ENCODE assay signal across 1 cellular context in the genomic region with DNA sequence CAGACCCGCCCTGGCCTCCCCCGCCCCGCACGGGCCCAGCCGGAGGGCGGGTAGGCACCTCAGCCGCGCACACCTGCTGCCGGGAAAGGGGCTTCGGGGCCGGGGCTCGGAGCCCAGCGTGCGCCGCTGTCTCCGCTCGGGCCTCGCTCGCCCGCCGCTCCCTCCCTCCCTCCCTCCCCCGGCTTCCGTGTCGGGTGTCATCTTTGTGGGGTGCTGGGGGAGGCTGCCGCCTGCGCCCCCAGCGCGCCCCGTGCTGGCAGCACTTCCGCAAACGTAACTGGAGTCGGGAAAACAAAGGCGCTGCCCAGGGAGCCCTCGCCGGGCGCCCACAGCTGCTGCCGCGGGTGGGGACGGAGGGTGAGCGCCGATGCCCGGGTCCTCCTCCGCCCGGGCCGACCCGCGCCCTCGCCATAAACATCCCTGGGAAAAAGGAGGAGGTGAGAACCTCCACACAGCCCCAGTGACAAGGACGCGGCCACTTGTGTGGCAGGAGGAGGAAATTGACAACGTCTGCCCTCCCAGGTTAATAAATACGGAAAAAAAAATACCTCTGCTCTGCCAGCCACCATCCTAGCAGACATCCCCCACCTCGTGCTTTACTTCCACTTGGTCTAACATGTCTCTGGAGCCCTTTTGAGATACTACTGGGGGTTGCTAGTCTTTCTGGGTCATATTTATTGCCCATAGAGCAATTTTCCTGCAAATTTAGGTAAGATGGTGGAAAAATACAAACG.
TF ChIP-seq lines count a peak whose summit lies in the region.

No MANE protein-coding gene starts in this region.

TF ChIP-seq in HEK293, 187 proteins besides CTCF, POLR2A, EP300 and RAD21 (continued from another document and continues in another):
- TF ChIP-seq, protein P1, sequence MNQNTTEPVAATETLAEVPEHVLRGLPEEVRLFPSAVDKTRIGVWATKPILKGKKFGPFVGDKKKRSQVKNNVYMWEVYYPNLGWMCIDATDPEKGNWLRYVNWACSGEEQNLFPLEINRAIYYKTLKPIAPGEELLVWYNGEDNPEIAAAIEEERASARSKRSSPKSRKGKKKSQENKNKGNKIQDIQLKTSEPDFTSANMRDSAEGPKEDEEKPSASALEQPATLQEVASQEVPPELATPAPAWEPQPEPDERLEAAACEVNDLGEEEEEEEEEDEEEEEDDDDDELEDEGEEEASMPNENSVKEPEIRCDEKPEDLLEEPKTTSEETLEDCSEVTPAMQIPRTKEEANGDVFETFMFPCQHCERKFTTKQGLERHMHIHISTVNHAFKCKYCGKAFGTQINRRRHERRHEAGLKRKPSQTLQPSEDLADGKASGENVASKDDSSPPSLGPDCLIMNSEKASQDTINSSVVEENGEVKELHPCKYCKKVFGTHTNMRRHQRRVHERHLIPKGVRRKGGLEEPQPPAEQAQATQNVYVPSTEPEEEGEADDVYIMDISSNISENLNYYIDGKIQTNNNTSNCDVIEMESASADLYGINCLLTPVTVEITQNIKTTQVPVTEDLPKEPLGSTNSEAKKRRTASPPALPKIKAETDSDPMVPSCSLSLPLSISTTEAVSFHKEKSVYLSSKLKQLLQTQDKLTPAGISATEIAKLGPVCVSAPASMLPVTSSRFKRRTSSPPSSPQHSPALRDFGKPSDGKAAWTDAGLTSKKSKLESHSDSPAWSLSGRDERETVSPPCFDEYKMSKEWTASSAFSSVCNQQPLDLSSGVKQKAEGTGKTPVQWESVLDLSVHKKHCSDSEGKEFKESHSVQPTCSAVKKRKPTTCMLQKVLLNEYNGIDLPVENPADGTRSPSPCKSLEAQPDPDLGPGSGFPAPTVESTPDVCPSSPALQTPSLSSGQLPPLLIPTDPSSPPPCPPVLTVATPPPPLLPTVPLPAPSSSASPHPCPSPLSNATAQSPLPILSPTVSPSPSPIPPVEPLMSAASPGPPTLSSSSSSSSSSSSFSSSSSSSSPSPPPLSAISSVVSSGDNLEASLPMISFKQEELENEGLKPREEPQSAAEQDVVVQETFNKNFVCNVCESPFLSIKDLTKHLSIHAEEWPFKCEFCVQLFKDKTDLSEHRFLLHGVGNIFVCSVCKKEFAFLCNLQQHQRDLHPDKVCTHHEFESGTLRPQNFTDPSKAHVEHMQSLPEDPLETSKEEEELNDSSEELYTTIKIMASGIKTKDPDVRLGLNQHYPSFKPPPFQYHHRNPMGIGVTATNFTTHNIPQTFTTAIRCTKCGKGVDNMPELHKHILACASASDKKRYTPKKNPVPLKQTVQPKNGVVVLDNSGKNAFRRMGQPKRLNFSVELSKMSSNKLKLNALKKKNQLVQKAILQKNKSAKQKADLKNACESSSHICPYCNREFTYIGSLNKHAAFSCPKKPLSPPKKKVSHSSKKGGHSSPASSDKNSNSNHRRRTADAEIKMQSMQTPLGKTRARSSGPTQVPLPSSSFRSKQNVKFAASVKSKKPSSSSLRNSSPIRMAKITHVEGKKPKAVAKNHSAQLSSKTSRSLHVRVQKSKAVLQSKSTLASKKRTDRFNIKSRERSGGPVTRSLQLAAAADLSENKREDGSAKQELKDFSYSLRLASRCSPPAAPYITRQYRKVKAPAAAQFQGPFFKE (tag by site-specific recombination; IDR thresholded peaks at IDR 0.05; ENCODE audit: borderline replicate concordance): no peak
- TF ChIP-seq, protein P2, sequence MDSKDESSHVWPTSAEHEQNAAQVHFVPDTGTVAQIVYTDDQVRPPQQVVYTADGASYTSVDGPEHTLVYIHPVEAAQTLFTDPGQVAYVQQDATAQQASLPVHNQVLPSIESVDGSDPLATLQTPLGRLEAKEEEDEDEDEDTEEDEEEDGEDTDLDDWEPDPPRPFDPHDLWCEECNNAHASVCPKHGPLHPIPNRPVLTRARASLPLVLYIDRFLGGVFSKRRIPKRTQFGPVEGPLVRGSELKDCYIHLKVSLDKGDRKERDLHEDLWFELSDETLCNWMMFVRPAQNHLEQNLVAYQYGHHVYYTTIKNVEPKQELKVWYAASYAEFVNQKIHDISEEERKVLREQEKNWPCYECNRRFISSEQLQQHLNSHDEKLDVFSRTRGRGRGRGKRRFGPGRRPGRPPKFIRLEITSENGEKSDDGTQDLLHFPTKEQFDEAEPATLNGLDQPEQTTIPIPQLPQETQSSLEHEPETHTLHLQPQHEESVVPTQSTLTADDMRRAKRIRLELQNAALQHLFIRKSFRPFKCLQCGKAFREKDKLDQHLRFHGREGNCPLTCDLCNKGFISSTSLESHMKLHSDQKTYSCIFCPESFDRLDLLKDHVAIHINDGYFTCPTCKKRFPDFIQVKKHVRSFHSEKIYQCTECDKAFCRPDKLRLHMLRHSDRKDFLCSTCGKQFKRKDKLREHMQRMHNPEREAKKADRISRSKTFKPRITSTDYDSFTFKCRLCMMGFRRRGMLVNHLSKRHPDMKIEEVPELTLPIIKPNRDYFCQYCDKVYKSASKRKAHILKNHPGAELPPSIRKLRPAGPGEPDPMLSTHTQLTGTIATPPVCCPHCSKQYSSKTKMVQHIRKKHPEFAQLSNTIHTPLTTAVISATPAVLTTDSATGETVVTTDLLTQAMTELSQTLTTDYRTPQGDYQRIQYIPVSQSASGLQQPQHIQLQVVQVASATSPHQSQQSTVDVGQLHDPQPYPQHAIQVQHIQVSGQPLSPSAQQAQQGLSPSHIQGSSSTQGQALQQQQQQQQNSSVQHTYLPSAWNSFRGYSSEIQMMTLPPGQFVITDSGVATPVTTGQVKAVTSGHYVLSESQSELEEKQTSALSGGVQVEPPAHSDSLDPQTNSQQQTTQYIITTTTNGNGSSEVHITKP (tag by site-specific recombination; IDR thresholded peaks at IDR 0.05): peak; percentile 92
- 0 out of 2 replicates have a peak, but pooled peaks have one; percentile 53 for TF ChIP-seq ZBTB17 (tag by site-specific recombination; IDR thresholded peaks at IDR 0.05)
- TF ChIP-seq, protein P3, sequence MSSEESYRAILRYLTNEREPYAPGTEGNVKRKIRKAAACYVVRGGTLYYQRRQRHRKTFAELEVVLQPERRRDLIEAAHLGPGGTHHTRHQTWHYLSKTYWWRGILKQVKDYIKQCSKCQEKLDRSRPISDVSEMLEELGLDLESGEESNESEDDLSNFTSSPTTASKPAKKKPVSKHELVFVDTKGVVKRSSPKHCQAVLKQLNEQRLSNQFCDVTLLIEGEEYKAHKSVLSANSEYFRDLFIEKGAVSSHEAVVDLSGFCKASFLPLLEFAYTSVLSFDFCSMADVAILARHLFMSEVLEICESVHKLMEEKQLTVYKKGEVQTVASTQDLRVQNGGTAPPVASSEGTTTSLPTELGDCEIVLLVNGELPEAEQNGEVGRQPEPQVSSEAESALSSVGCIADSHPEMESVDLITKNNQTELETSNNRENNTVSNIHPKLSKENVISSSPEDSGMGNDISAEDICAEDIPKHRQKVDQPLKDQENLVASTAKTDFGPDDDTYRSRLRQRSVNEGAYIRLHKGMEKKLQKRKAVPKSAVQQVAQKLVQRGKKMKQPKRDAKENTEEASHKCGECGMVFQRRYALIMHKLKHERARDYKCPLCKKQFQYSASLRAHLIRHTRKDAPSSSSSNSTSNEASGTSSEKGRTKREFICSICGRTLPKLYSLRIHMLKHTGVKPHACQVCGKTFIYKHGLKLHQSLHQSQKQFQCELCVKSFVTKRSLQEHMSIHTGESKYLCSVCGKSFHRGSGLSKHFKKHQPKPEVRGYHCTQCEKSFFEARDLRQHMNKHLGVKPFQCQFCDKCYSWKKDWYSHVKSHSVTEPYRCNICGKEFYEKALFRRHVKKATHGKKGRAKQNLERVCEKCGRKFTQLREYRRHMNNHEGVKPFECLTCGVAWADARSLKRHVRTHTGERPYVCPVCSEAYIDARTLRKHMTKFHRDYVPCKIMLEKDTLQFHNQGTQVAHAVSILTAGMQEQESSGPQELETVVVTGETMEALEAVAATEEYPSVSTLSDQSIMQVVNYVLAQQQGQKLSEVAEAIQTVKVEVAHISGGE (tag by site-specific recombination; conservative IDR thresholded peaks at IDR 0.05; ENCODE audit: low read depth): no peak; the same call in 1 of the 2 replicates
- no peak for TF ChIP-seq ZNF37A (tag by site-specific recombination; IDR thresholded peaks at IDR 0.05)
- TF ChIP-seq, protein P4, sequence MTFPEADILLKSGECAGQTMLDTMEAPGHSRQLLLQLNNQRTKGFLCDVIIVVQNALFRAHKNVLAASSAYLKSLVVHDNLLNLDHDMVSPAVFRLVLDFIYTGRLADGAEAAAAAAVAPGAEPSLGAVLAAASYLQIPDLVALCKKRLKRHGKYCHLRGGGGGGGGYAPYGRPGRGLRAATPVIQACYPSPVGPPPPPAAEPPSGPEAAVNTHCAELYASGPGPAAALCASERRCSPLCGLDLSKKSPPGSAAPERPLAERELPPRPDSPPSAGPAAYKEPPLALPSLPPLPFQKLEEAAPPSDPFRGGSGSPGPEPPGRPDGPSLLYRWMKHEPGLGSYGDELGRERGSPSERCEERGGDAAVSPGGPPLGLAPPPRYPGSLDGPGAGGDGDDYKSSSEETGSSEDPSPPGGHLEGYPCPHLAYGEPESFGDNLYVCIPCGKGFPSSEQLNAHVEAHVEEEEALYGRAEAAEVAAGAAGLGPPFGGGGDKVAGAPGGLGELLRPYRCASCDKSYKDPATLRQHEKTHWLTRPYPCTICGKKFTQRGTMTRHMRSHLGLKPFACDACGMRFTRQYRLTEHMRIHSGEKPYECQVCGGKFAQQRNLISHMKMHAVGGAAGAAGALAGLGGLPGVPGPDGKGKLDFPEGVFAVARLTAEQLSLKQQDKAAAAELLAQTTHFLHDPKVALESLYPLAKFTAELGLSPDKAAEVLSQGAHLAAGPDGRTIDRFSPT (tag by site-specific recombination; IDR thresholded peaks at IDR 0.05): peak; percentile 78
- TF ChIP-seq ZFP37 (tag by site-specific recombination; IDR thresholded peaks at IDR 0.05): no peak
- TF ChIP-seq GLIS1 (tag by site-specific recombination; IDR thresholded peaks at IDR 0.05): peak; percentile 69
- no peak for TF ChIP-seq ZNF830 (tag by site-specific recombination; IDR thresholded peaks at IDR 0.05; ENCODE audit: low read depth)
- no peak for TF ChIP-seq ZNF624 (tag by site-specific recombination; IDR thresholded peaks at IDR 0.05)
- peak; percentile 34; the same call in 1 of the 2 replicates for TF ChIP-seq KLF8 (tag by site-specific recombination; IDR thresholded peaks at IDR 0.05)
- TF ChIP-seq, protein P5, sequence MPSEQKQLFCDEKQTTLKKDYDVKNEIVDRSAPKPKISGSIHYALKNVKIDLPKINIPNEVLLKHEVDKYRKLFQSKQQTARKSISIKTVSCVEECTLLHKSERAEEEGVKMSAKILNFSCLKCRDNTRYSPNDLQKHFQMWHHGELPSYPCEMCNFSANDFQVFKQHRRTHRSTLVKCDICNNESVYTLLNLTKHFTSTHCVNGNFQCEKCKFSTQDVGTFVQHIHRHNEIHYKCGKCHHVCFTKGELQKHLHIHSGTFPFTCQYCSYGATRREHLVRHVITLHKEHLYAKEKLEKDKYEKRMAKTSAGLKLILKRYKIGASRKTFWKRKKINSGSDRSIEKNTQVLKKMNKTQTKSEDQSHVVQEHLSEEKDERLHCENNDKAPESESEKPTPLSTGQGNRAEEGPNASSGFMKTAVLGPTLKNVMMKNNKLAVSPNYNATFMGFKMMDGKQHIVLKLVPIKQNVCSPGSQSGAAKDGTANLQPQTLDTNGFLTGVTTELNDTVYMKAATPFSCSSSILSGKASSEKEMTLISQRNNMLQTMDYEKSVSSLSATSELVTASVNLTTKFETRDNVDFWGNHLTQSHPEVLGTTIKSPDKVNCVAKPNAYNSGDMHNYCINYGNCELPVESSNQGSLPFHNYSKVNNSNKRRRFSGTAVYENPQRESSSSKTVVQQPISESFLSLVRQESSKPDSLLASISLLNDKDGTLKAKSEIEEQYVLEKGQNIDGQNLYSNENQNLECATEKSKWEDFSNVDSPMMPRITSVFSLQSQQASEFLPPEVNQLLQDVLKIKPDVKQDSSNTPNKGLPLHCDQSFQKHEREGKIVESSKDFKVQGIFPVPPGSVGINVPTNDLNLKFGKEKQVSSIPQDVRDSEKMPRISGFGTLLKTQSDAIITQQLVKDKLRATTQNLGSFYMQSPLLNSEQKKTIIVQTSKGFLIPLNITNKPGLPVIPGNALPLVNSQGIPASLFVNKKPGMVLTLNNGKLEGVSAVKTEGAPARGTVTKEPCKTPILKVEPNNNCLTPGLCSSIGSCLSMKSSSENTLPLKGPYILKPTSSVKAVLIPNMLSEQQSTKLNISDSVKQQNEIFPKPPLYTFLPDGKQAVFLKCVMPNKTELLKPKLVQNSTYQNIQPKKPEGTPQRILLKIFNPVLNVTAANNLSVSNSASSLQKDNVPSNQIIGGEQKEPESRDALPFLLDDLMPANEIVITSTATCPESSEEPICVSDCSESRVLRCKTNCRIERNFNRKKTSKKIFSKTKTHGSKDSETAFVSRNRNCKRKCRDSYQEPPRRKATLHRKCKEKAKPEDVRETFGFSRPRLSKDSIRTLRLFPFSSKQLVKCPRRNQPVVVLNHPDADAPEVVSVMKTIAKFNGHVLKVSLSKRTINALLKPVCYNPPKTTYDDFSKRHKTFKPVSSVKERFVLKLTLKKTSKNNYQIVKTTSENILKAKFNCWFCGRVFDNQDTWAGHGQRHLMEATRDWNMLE (tag by site-specific recombination; conservative IDR thresholded peaks at IDR 0.05; ENCODE audit: low read depth): no peak
- TF ChIP-seq, protein P6, sequence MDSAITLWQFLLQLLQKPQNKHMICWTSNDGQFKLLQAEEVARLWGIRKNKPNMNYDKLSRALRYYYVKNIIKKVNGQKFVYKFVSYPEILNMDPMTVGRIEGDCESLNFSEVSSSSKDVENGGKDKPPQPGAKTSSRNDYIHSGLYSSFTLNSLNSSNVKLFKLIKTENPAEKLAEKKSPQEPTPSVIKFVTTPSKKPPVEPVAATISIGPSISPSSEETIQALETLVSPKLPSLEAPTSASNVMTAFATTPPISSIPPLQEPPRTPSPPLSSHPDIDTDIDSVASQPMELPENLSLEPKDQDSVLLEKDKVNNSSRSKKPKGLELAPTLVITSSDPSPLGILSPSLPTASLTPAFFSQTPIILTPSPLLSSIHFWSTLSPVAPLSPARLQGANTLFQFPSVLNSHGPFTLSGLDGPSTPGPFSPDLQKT (IDR thresholded peaks at IDR 0.05; ENCODE audit: borderline replicate concordance, low read depth, low read length): no peak
- no peak for TF ChIP-seq ZNF660 (tag by site-specific recombination; IDR thresholded peaks at IDR 0.05)
- TF ChIP-seq, protein P7, sequence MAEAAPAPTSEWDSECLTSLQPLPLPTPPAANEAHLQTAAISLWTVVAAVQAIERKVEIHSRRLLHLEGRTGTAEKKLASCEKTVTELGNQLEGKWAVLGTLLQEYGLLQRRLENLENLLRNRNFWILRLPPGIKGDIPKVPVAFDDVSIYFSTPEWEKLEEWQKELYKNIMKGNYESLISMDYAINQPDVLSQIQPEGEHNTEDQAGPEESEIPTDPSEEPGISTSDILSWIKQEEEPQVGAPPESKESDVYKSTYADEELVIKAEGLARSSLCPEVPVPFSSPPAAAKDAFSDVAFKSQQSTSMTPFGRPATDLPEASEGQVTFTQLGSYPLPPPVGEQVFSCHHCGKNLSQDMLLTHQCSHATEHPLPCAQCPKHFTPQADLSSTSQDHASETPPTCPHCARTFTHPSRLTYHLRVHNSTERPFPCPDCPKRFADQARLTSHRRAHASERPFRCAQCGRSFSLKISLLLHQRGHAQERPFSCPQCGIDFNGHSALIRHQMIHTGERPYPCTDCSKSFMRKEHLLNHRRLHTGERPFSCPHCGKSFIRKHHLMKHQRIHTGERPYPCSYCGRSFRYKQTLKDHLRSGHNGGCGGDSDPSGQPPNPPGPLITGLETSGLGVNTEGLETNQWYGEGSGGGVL (tag by site-specific recombination; IDR thresholded peaks at IDR 0.05): peak; percentile 61
- TF ChIP-seq ZNF335 (tag by site-specific recombination; conservative IDR thresholded peaks at IDR 0.05): peak; percentile 70
- peak; percentile 80 for TF ChIP-seq ZNF423 (tag by site-specific recombination; IDR thresholded peaks at IDR 0.05)
- TF ChIP-seq ZBTB48 (tag by site-specific recombination; IDR thresholded peaks at IDR 0.05): peak; percentile 35; the same call in 1 of the 2 replicates
- peak; percentile 21; the same call in 1 of the 2 replicates for TF ChIP-seq ZXDB (tag by site-specific recombination; IDR thresholded peaks at IDR 0.05)
